8 cellular contexts compared by ENCODE assay signal in genomic region chr3:12994607-12995388, GRCh38.
A peak's percentile ranks its signal among the peaks of the same experiment; 100 is the strongest.
DNase-seq lines count a peak whose midpoint lies in the region; ATAC-seq, FAIRE-seq and TF ChIP-seq lines count a peak whose summit lies in the region.

No MANE protein-coding gene starts in this region.

- peak; percentile 84 for FAIRE-seq in GM19239 (lab: Jason Lieb, UNC)

- peak overlapping the region; percentile 91 for H3K9ac ChIP-seq in mucosa of stomach (ENCODE audit: low read length)

- TF ChIP-seq POLR2A in erythroblast (IDR thresholded peaks at IDR 0.05; ENCODE audit: low read length): peak; percentile 72

- peak; percentile 61 for ATAC-seq in HG03442 (IDR thresholded peaks at IDR 0.05; ENCODE audit: unreplicated experiment)

- no peaks in the 10 kb centered on the region for H3K36me3 ChIP-seq in mucosa of stomach (ENCODE audit: control insufficient read depth, insufficient read depth, low read length)

- no peaks in the 10 kb centered on the region for H3K9me3 ChIP-seq in mucosa of stomach (ENCODE audit: control insufficient read depth, low read length)

- DNase-seq in CD1c-positive myeloid dendritic cell (ENCODE audit: extremely low spot score) (peak; percentile 92), GM19239 (ENCODE audit: insufficient read length, low spot score) (peak; percentile 94), NOMO-1 treated with dmso at 0.1 percent for 144 hours (lab: John Stamatoyannopoulos, UW; ENCODE audit: unreplicated experiment) (peak; percentile 86), activated T-cell treated with anti-CD3 and anti-CD28 coated beads for 24 hours (ENCODE audit: low read depth) (peak; percentile 85), erythroblast (lab: John Stamatoyannopoulos, UW) (peak; percentile 93 to 94)
- peak; percentile 91 for DNase-seq in stimulated activated CD8-positive, alpha-beta memory T cell treated with anti-CD3 and anti-CD28 coated beads, Interleukin-4, amount 100 ng/mL, for 48 hours

- H3K4me3 ChIP-seq in mucosa of stomach (ENCODE audit: low read length): peak overlapping the region; percentile 71

- peaks cover 13% of the 10 kb centered on the region for H3K4me1 ChIP-seq in mucosa of stomach (ENCODE audit: control insufficient read depth, insufficient read depth, low read length)

- H3K27me3 ChIP-seq in mucosa of stomach (ENCODE audit: control insufficient read depth, insufficient read depth, low read length): peaks cover 6% of the 10 kb centered on the region

Comparison
In these comparisons a context has a peak if more than half of its experiments do, and no peak if none do; other contexts are left out.
1. Peak in every context shown above with its lines: DNase-seq, ATAC-seq and H3K4me3 ChIP-seq.